ENCODE assay signal across 11 cellular contexts in genomic region chr22:46062971-46063631, GRCh38.
DNase-seq lines count a peak whose midpoint lies in the region; ATAC-seq, FAIRE-seq and TF ChIP-seq lines count a peak whose summit lies in the region.
"Had no signal": no experiment of that assay in that cellular context is flagged by ENCODE, and none has a peak within 500 bp of the region (broad histone marks: within the 10 kb centered on the region; RNA-seq: fewer than 3 reads in every experiment).

No MANE protein-coding gene starts in this region.

- no peaks in the 10 kb centered on the region for H3K9me2 ChIP-seq in SK-N-SH

- intact Hi-C loops in upper lobe of right lung (cut with DNase I), result no loop called here

- POLR2A ChIA-PET in SK-N-SH (lab: Yijun Ruan, JAX), result interaction anchor here (0.7 to 3.5 kb wide), 12 partner anchors 8 to 56 kb away, joined by 3 to 17 read pairs (median 4); no protein-coding TSS in a partner anchor

- no peak overlapping the region for H2AFZ ChIP-seq in SK-N-SH (ENCODE audit: low read depth)

- H3K4me1 ChIP-seq in SK-N-SH (ENCODE audit: control insufficient read depth in 1 of 2, insufficient read depth in 2 of 2, low read depth in 1 of 2, low read length in 1 of 2), result peaks cover 39 to 60% of the 10 kb centered on the region in 2 experiments
- H3K4me1 ChIP-seq in duodenal mucosa (ENCODE audit: control insufficient read depth in 1 of 2, insufficient read depth in 2 of 2, low read length in 2 of 2), result peaks cover 25 to 54% of the 10 kb centered on the region in 2 donors
- H3K4me1 ChIP-seq in muscle layer of colon (ENCODE audit: insufficient read depth, low read length), result peaks cover 84% of the 10 kb centered on the region
- H3K4me1 ChIP-seq in upper lobe of right lung, result peaks cover 56% of the 10 kb centered on the region

- TF ChIP-seq RAD21 in SK-N-SH (IDR thresholded peaks at IDR 0.05; ENCODE audit: low read length), result no peak

- H3K27ac ChIP-seq in SK-N-SH (ENCODE audit: low read depth in 2 of 2, low read length in 1 of 2), result peak overlapping the region; percentile 100
- H3K27ac ChIP-seq in duodenal mucosa (ENCODE audit: low read depth, low read length), result peak overlapping the region; percentile 44
- H3K27ac ChIP-seq in muscle layer of colon (ENCODE audit: low read depth, low read length), result peak overlapping the region; percentile 92
- H3K27ac ChIP-seq in upper lobe of right lung, result peak overlapping the region; percentile 100
- H3K27ac ChIP-seq: neutrophil had no signal

- H3K27me3 ChIP-seq in SK-N-SH (ENCODE audit: insufficient read depth), result no peaks in the 10 kb centered on the region
- no peaks in the 10 kb centered on the region for H3K27me3 ChIP-seq in duodenal mucosa (ENCODE audit: control insufficient read depth in 1 of 2, insufficient read depth in 2 of 2, low read length in 2 of 2)
- H3K27me3 ChIP-seq in muscle layer of colon (ENCODE audit: control insufficient read depth in 1 of 2, insufficient read depth in 2 of 2, low read length in 2 of 2), result no peaks in the 10 kb centered on the region
- no peaks in the 10 kb centered on the region for H3K27me3 ChIP-seq in upper lobe of right lung

- no peaks in the 10 kb centered on the region for H4K20me1 ChIP-seq in SK-N-SH (ENCODE audit: insufficient read depth)

- H3K4me3 ChIP-seq in SK-N-SH (ENCODE audit: low read depth in 2 of 2, low read length in 1 of 2), result 0 out of 4 replicates have a peak overlapping the region, but pooled peaks of 1 of the 2 experiments have one; percentile 69
- H3K4me3 ChIP-seq in duodenal mucosa (ENCODE audit: low read depth in 1 of 2, low read length in 2 of 2), result no peak overlapping the region
- H3K4me3 ChIP-seq in muscle layer of colon (ENCODE audit: low read depth in 1 of 2, low read length in 2 of 2), result peak overlapping the region in 1 of 2 donors; percentile 58
- no peak overlapping the region for H3K4me3 ChIP-seq in upper lobe of right lung

- 84% methylated on average over 12 of the region's 15 CpGs for WGBS in SK-N-SH (ENCODE audit: low lambda C conversion rate)

- peak overlapping the region; percentile 95 for H3K4me2 ChIP-seq in SK-N-SH

- TF ChIP-seq CTCF in SK-N-SH (IDR thresholded peaks at IDR 0.05) (no peak), upper lobe of right lung (IDR thresholded peaks at IDR 0.05) (no peak)

- H3K9me3 ChIP-seq in SK-N-SH (no peaks in the 10 kb centered on the region), duodenal mucosa (ENCODE audit: control insufficient read depth in 1 of 2, low read length in 2 of 2) (no peaks in the 10 kb centered on the region), muscle layer of colon (ENCODE audit: low read length) (no peaks in the 10 kb centered on the region), upper lobe of right lung (no peaks in the 10 kb centered on the region)
- H3K9me3 ChIP-seq: neutrophil had no signal

- peaks cover 0 to 4% of the 10 kb centered on the region in 2 experiments for H3K36me3 ChIP-seq in SK-N-SH (replicated peaks in 1 of 2; ENCODE audit: control insufficient read depth in 1 of 2, insufficient read depth in 2 of 2, low read length in 1 of 2)
- H3K36me3 ChIP-seq in duodenal mucosa (ENCODE audit: control insufficient read depth in 1 of 2, insufficient read depth in 2 of 2, low read length in 2 of 2), result no peaks in the 10 kb centered on the region
- peaks cover 3% of the 10 kb centered on the region for H3K36me3 ChIP-seq in muscle layer of colon (ENCODE audit: insufficient read depth, low read length)
- no peaks in the 10 kb centered on the region for H3K36me3 ChIP-seq in upper lobe of right lung

- peaks cover 100% of the 10 kb centered on the region for H3K79me2 ChIP-seq in SK-N-SH (ENCODE audit: insufficient read depth)

- DNase-seq in SK-N-SH (peak; percentile 64), upper lobe of right lung (peak; percentile 54), frontal cortex (ENCODE audit: low spot score in 2 of 2) (no peak), DMS53 (lab: John Stamatoyannopoulos, UW) (no peak)
- DNase-seq in stimulated activated CD4-positive, alpha-beta T cell treated with anti-CD3 and anti-CD28 coated beads, Interleukin-4, amount 100 ng/mL, for 4 hours, result no peak
- DNase-seq: activated CD8-positive, alpha-beta memory T cell treated with anti-CD3 and anti-CD28 coated beads for 24 hours; NCI-H187 treated with DMSO at 0.1 percent for 48 hours had no signal

- TF ChIP-seq EP300 in SK-N-SH (IDR thresholded peaks at IDR 0.05; ENCODE audit: borderline replicate concordance in 1 of 2, low read depth in 1 of 2, low read length in 1 of 2), result no peak

- CTCF ChIA-PET in SK-N-SH (lab: Yijun Ruan, JAX), result interaction anchor here (0.6 to 1.7 kb wide), 9 partner anchors 11 to 69 kb away, joined by 3 to 8 read pairs (median 4); no protein-coding TSS in a partner anchor

- H3F3A ChIP-seq in SK-N-SH (replicated peaks; ENCODE audit: insufficient read depth), result peaks cover 33% of the 10 kb centered on the region

- no peak for FAIRE-seq in frontal cortex (lab: Jason Lieb, UNC)

- H3K9ac ChIP-seq in SK-N-SH, result peak overlapping the region; percentile 99
- H3K9ac ChIP-seq in duodenal mucosa (ENCODE audit: low read depth in 1 of 2, low read length in 2 of 2), result no peak overlapping the region
- peak overlapping the region; percentile 1 for H3K9ac ChIP-seq in muscle layer of colon (ENCODE audit: low read length)

- no peak for ATAC-seq in SK-N-SH treated with all-trans-retinoic acid at 6 μM for 48 hours
- ATAC-seq in upper lobe of right lung, result no peak

TF ChIP-seq in SK-N-SH, 30 proteins besides CTCF, POLR2A, EP300 and RAD21:
- TF ChIP-seq TCF12 (IDR thresholded peaks at IDR 0.05), result no peak
- no peak for TF ChIP-seq GABPA (IDR thresholded peaks at IDR 0.05; ENCODE audit: low read depth)
- peak; percentile 33; the same call in 1 of the 2 replicates for TF ChIP-seq FOXJ3 (CRISPR knock-in tag; IDR thresholded peaks at IDR 0.05)
- no peak for TF ChIP-seq TEAD4 (IDR thresholded peaks at IDR 0.05; ENCODE audit: borderline replicate concordance, insufficient read depth)
- no peak for TF ChIP-seq FOSL2 (IDR thresholded peaks at IDR 0.05; ENCODE audit: borderline replicate concordance, low read depth)
- peak; percentile 32 for TF ChIP-seq GATA2 (CRISPR knock-in tag; IDR thresholded peaks at IDR 0.05)
- TF ChIP-seq ZBTB33 (IDR thresholded peaks at IDR 0.05; ENCODE audit: borderline replicate concordance, low read depth), result no peak
- no peak for TF ChIP-seq FOXM1 (IDR thresholded peaks at IDR 0.05; ENCODE audit: low read depth)
TF ChIP-seq in SK-N-SH: peak in this region for 2.

TF ChIP-seq in SK-N-SH treated with all-trans-retinoic acid at 6 μM for 48 hours, 23 proteins besides CTCF, POLR2A, EP300 and RAD21:
- TF ChIP-seq PPARA (CRISPR knock-in tag; IDR thresholded peaks at IDR 0.05; ENCODE audit: borderline replicate concordance), result no peak
- TF ChIP-seq ZFP3 (CRISPR knock-in tag; IDR thresholded peaks at IDR 0.05), result no peak
- TF ChIP-seq RARB (CRISPR knock-in tag; IDR thresholded peaks at IDR 0.05), result no peak
- TF ChIP-seq ZC3H10 (CRISPR knock-in tag; IDR thresholded peaks at IDR 0.05), result no peak
- TF ChIP-seq ZFP30 (CRISPR knock-in tag; IDR thresholded peaks at IDR 0.05), result no peak
- TF ChIP-seq ESRRG (CRISPR knock-in tag; IDR thresholded peaks at IDR 0.05), result no peak
- no peak for TF ChIP-seq SNAI2 (CRISPR knock-in tag; IDR thresholded peaks at IDR 0.05)
- TF ChIP-seq PATZ1 (CRISPR knock-in tag; IDR thresholded peaks at IDR 0.05; ENCODE audit: borderline replicate concordance), result no peak
- TF ChIP-seq ISL1 (CRISPR knock-in tag; IDR thresholded peaks at IDR 0.05), result no peak
- no peak for TF ChIP-seq CSDC2 (CRISPR knock-in tag; IDR thresholded peaks at IDR 0.05)
- no peak for TF ChIP-seq ZNF70 (CRISPR knock-in tag; IDR thresholded peaks at IDR 0.05)
- TF ChIP-seq ARNTL (CRISPR knock-in tag; IDR thresholded peaks at IDR 0.05; ENCODE audit: borderline replicate concordance, low read depth), result no peak
- no peak for TF ChIP-seq BACH2 (CRISPR knock-in tag; IDR thresholded peaks at IDR 0.05; ENCODE audit: borderline replicate concordance)
- no peak for TF ChIP-seq TOX (CRISPR knock-in tag; IDR thresholded peaks at IDR 0.05; ENCODE audit: borderline replicate concordance)

Comparison
In these comparisons a context has a peak if more than half of its experiments do, and no peak if none do; other contexts are left out.
1. DNase-seq: peak in SK-N-SH (single experiment) and upper lobe of right lung (single experiment); none in frontal cortex (0 of 2), DMS53 (single experiment) and stimulated activated CD4-positive, alpha-beta T cell treated with anti-CD3 and anti-CD28 coated beads, Interleukin-4, amount 100 ng/mL, for 4 hours (0 of 2).
2. H3K27ac ChIP-seq: peak in every context shown above with its lines; median percentile 100 in SK-N-SH; 100 in upper lobe of right lung; 92 in muscle layer of colon; 44 in duodenal mucosa.
3. H3K9ac ChIP-seq: peak in SK-N-SH (single experiment) and muscle layer of colon (single experiment); none in duodenal mucosa (0 of 2).